ENCODE assay signal across 14 cellular contexts in the genomic region with DNA sequence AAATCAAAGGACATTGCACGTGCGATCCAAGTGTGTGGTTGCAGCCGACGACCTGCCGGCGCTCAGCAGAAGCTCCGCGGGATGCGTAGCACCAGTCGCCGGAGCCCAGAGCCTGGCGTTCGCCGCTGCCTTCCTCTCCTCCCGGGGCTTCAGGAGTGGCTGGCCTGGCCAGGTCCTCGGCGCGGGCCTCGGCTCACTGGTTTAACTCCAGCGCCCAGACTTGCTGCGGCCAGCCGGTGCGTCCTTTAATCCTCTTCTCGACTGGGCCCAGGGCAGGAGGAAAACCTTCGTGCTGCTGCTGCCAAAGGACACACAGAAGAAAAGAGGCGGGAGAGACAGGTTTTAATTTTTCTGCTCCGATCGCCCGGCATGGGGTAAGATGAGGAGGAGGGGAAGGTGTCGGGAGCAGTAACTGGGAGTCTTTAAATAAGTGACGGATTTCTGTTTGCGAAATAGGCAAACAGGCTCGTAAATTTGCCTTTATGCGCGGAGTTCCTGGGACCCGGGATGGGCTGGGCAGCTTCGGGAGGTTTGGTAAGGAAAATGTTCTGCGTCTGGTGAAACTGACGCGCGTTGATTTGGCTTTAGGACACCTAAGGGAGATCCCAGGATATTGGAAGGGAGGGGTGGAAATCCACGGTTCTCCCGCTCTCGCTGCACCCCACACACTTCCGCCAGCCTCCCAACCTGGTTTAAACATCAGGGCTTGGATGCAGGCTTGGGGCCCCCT. TPM values are rescaled to one million over a fixed set of nuclear protein-coding genes. Genes with fewer than 3 reads are reported as not detected.
DNase-seq lines count a peak whose midpoint lies in the region; ATAC-seq, FAIRE-seq and TF ChIP-seq lines count a peak whose summit lies in the region.
"Had no signal": no experiment of that assay in that cellular context is flagged by ENCODE, and none has a peak within 500 bp of the region (broad histone marks: within the 10 kb centered on the region; RNA-seq: fewer than 3 reads in every experiment).

No MANE protein-coding gene starts in this region.

- RAD21 ChIA-PET in GM12878 (lab: Charles Lee; ENCODE audit: unreplicated experiment) = no interaction called here

- H3K23ac ChIP-seq in H9 (ENCODE audit: insufficient read length, low read depth, low read length) = no peak overlapping the region

- H2BK5ac ChIP-seq in H9 (ENCODE audit: insufficient read length, low read length) = no peak overlapping the region

- POLR2A ChIA-PET in GM12878 (lab: Charles Lee) = no interaction called here

- no peak for TF ChIP-seq CTCF in H9 (conservative IDR thresholded peaks at IDR 0.05)
- no peak for TF ChIP-seq CTCF in GM12878 (IDR thresholded peaks at IDR 0.05 in 2 of 3, conservative IDR thresholded peaks at IDR 0.05 in 1 of 3; ENCODE audit: control insufficient read depth in 2 of 3, extremely low read depth in 1 of 3, insufficient read depth in 1 of 3, low read depth in 3 of 3, low read length in 3 of 3)
- no peak for TF ChIP-seq CTCF in ovary (IDR thresholded peaks at IDR 0.05)
- no peak for TF ChIP-seq CTCF in CD14-positive monocyte (IDR thresholded peaks at IDR 0.05)

- no peak for TF ChIP-seq POLR2A in GM12878 (IDR thresholded peaks at IDR 0.05; ENCODE audit: low read depth, low read length)
- TF ChIP-seq POLR2A in ovary (IDR thresholded peaks at IDR 0.05) = no peak

- H2AK5ac ChIP-seq in H9 (ENCODE audit: insufficient read length, low read length) = no peak overlapping the region

- H3K4me3 Mint-ChIP-seq in CD4-positive, CD25-positive, alpha-beta regulatory T cell = peak overlapping the region in 3 of 4 donors; percentile 58 to 74 (median 63)
- H3K4me3 Mint-ChIP-seq in H9 = peak overlapping the region; percentile 12 to 72; a peak in 4 of 5 replicates
- peak overlapping the region; percentile 47 to 89 (median 84) for H3K4me3 Mint-ChIP-seq in naive B cell
- H3K4me3 Mint-ChIP-seq in CD14-positive monocyte = peak overlapping the region in 1 of 2 donors; percentile 81

- no peak for TF ChIP-seq RAD21 in GM12878 (IDR thresholded peaks at IDR 0.05; ENCODE audit: insufficient read depth, low read depth, low read length)

- H3K36me3 Mint-ChIP-seq in CD4-positive, CD25-positive, alpha-beta regulatory T cell = no peaks in the 10 kb centered on the region
- H3K36me3 Mint-ChIP-seq in H9 (ENCODE audit: insufficient read depth in 1 of 3, low read depth in 3 of 3) (peaks cover 0 to 3% (median 0%) of the 10 kb centered on the region in 3 experiments; a peak in 2 of 7 replicates), naive B cell (peaks cover 0 to 8% of the 10 kb centered on the region in 2 donors), CD14-positive monocyte (peaks cover 8 to 13% of the 10 kb centered on the region in 2 donors)

- peaks cover 0 to 9% (median 0%) of the 10 kb centered on the region in 7 donors for H3K9me3 Mint-ChIP-seq in CD4-positive, CD25-positive, alpha-beta regulatory T cell
- H3K9me3 Mint-ChIP-seq in H9 = no peaks in the 10 kb centered on the region; a peak in 2 of 5 replicates
- peaks cover 0 to 34% (median 4%) of the 10 kb centered on the region in 7 donors for H3K9me3 Mint-ChIP-seq in naive B cell
- H3K9me3 Mint-ChIP-seq in CD14-positive monocyte = peaks cover 0 to 43% (median 17%) of the 10 kb centered on the region in 7 donors

- SMC1A ChIA-PET in GM12878 (lab: Charles Lee; ENCODE audit: uncharacterized antibody, unreplicated experiment) = no interaction called here

- no peak overlapping the region for H3K14ac ChIP-seq in H9 (ENCODE audit: insufficient read depth, low read length)

- H2BK12ac ChIP-seq in H9 (ENCODE audit: insufficient read length, low read depth, low read length) = no peak overlapping the region

- H3K56ac ChIP-seq in H9 (ENCODE audit: insufficient read length, low read depth, low read length) = no peak overlapping the region

- H2BK15ac ChIP-seq in H9 (ENCODE audit: low read depth, low read length) = no peak overlapping the region

- in situ Hi-C loops in GM12878 (cut with MboI) = no loop called here

- H3K4ac ChIP-seq in H9 (ENCODE audit: low read depth, low read length) = no peak overlapping the region

- no peak for DNase-seq in CD4-positive, CD25-positive, alpha-beta regulatory T cell
- DNase-seq in H9 = peak; percentile 51
- DNase-seq in GM12878 (ENCODE audit: low read depth, low spot score) = no peak
- DNase-seq in naive B cell = no peak
- DNase-seq in ovary = no peak
- DNase-seq in effector CD4-positive, alpha-beta T cell = no peak
- no peak for DNase-seq in CD14-positive monocyte (ENCODE audit: low spot score)
- DNase-seq: amygdala, DMS153, left lung, PC-9 had no signal

- H3K27me3 ChIP-seq in CD4-positive, CD25-positive, alpha-beta regulatory T cell (ENCODE audit: control insufficient read depth, insufficient read depth, low read length) = peaks cover 61% of the 10 kb centered on the region
- H3K27me3 ChIP-seq in H9 (ENCODE audit: insufficient read depth, low read length) (peaks cover 95% of the 10 kb centered on the region), GM12878 (replicated peaks in 1 of 2; ENCODE audit: control insufficient read depth in 2 of 2, insufficient read depth in 2 of 2, low read length in 1 of 2) (peaks cover 36 to 50% of the 10 kb centered on the region in 2 experiments), ovary (peaks cover 15% of the 10 kb centered on the region)

- no peak for FAIRE-seq in GM12878 (lab: Jason Lieb, UNC)

- peaks cover 2% of the 10 kb centered on the region for H4K20me1 ChIP-seq in H9 (ENCODE audit: control insufficient read depth, insufficient read depth, insufficient read length)
- H4K20me1 ChIP-seq in GM12878 (ENCODE audit: control insufficient read depth, insufficient read depth) = no peaks in the 10 kb centered on the region

- H2BK120ac ChIP-seq in H9 (ENCODE audit: low read depth, low read length, poor library complexity, severe bottlenecking) = no peak overlapping the region

- peaks cover 66% of the 10 kb centered on the region for H3K4me1 ChIP-seq in CD4-positive, CD25-positive, alpha-beta regulatory T cell (ENCODE audit: control insufficient read depth, insufficient read depth, low read length, poor library complexity, severe bottlenecking)
- H3K4me1 ChIP-seq in H9 (ENCODE audit: insufficient read depth, low read length) = no peaks in the 10 kb centered on the region
- H3K4me1 ChIP-seq in GM12878 (ENCODE audit: control insufficient read depth, insufficient read depth, low read length) = peaks cover 15% of the 10 kb centered on the region
- peaks cover 8% of the 10 kb centered on the region for H3K4me1 ChIP-seq in ovary (ENCODE audit: insufficient read depth)

- H3K27me3 Mint-ChIP-seq in CD4-positive, CD25-positive, alpha-beta regulatory T cell = peaks cover 91% of the 10 kb centered on the region
- H3K27me3 Mint-ChIP-seq in H9 (ENCODE audit: low read depth) (peaks cover 100% of the 10 kb centered on the region), naive B cell (peaks cover 77 to 88% (median 82%) of the 10 kb centered on the region in 3 donors), CD14-positive monocyte (ENCODE audit: low read depth in 3 of 3) (peaks cover 97 to 99% (median 98%) of the 10 kb centered on the region in 3 donors)

- no peak overlapping the region for H3K27ac ChIP-seq in CD4-positive, CD25-positive, alpha-beta regulatory T cell (ENCODE audit: insufficient read depth, low read length, poor library complexity, severe bottlenecking)
- H3K27ac ChIP-seq in H9 (ENCODE audit: insufficient read length, low read depth, low read length) = no peak overlapping the region
- no peak overlapping the region for H3K27ac ChIP-seq in GM12878 (ENCODE audit: control insufficient read depth, insufficient read depth)
- no peak overlapping the region for H3K27ac ChIP-seq in ovary
- H3K27ac ChIP-seq: esophagus muscularis mucosa, left lung, PC-9 had no signal

- H3K23me2 ChIP-seq in H9 (ENCODE audit: insufficient read length, low read depth, low read length, poor library complexity, severe bottlenecking) = peaks cover 34% of the 10 kb centered on the region

- no peaks in the 10 kb centered on the region for H3K79me1 ChIP-seq in H9 (ENCODE audit: insufficient read depth, low read depth, low read length, poor library complexity, severe bottlenecking)

- H3K9me3 ChIP-seq in CD4-positive, CD25-positive, alpha-beta regulatory T cell (ENCODE audit: control insufficient read depth in 2 of 2, low read length in 2 of 2) = no peaks in the 10 kb centered on the region
- H3K9me3 ChIP-seq in H9 (ENCODE audit: control insufficient read depth, low read depth, low read length) (no peaks in the 10 kb centered on the region), GM12878 (replicated peaks; ENCODE audit: control insufficient read depth, insufficient read depth, low read length) (no peaks in the 10 kb centered on the region; the same call in 2 of the 3 replicates), ovary (no peaks in the 10 kb centered on the region)
- H3K9me3 ChIP-seq: esophagus muscularis mucosa, left lung had no signal

- H4K8ac ChIP-seq in H9 (replicated peaks; ENCODE audit: insufficient read length, low read depth, low read length) = no peak overlapping the region

- CTCF ChIA-PET in GM12878 (lab: Yijun Ruan, JAX) = no interaction called here

- no peak overlapping the region for H4K91ac ChIP-seq in H9 (ENCODE audit: insufficient read length, low read depth, low read length)

- no CpG with 5 or more reads among the region's 45 CpGs for WGBS in H9 (ENCODE audit: extremely low coverage, insufficient read length, low lambda C conversion rate)
- WGBS in GM12878 (ENCODE audit: insufficient coverage, insufficient replicate concordance, low lambda C conversion rate, missing lambda C conversion rate) = 27% methylated on average over 39 of the region's 45 CpGs
- 10 to 13% (median 10%) methylated on average over 45 of the region's 45 CpGs for WGBS in ovary, 3 donors

- H3K9ac ChIP-seq in H9 (ENCODE audit: extremely low read depth, insufficient read length, low read length) (no peak overlapping the region), GM12878 (ENCODE audit: control insufficient read depth, insufficient read depth, low read length) (no peak overlapping the region)

- H3K36me3 ChIP-seq in CD4-positive, CD25-positive, alpha-beta regulatory T cell (ENCODE audit: control insufficient read depth, insufficient read depth, low read length) = no peaks in the 10 kb centered on the region
- H3K36me3 ChIP-seq in GM12878 (ENCODE audit: control insufficient read depth in 2 of 2, insufficient read depth in 2 of 2, low read length in 1 of 2) = no peaks in the 10 kb centered on the region
- no peaks in the 10 kb centered on the region for H3K36me3 ChIP-seq in ovary
- H3K36me3 ChIP-seq: esophagus muscularis mucosa, left lung had no signal

- H3T11ph ChIP-seq in H9 (ENCODE audit: low read length) = no peak overlapping the region

- no peak for TF ChIP-seq EP300 in GM12878 (IDR thresholded peaks at IDR 0.05; ENCODE audit: borderline replicate concordance in 1 of 2, control insufficient read depth in 1 of 2, low read depth in 2 of 2, low read length in 2 of 2)
- no peak for TF ChIP-seq EP300 in ovary (IDR thresholded peaks at IDR 0.05)

- H3K79me2 ChIP-seq in H9 (ENCODE audit: insufficient read depth, low read length) (no peaks in the 10 kb centered on the region), GM12878 (ENCODE audit: control insufficient read depth, insufficient read depth, low read length) (no peaks in the 10 kb centered on the region)

- no peak overlapping the region for H4K5ac ChIP-seq in H9 (ENCODE audit: insufficient read length, low read depth, low read length)

- no peak overlapping the region for H2BK20ac ChIP-seq in H9 (ENCODE audit: low read depth, low read length, poor library complexity, severe bottlenecking)

- BruUV-seq in GM12878 (replicated peaks; lab: Mats Ljungman, UMichigan) = no TSS peak

- no peak for ATAC-seq in CD4-positive, CD25-positive, alpha-beta regulatory T cell (ENCODE audit: low read depth in 2 of 2)
- ATAC-seq in GM12878 (no peak), naive B cell (ENCODE audit: low read depth in 2 of 2) (no peak), GM18520 (IDR thresholded peaks at IDR 0.05; ENCODE audit: unreplicated experiment) (no peak)
- ATAC-seq: left lung had no signal

- H3K4me3 ChIP-seq in CD4-positive, CD25-positive, alpha-beta regulatory T cell (ENCODE audit: low read depth, low read length) = no peak overlapping the region
- H3K4me3 ChIP-seq in GM12878 = no peak overlapping the region
- no peak overlapping the region for H3K4me3 ChIP-seq in ovary
- H3K4me3 ChIP-seq: left lung, PC-9 had no signal

- H2AFZ ChIP-seq in H9 (ENCODE audit: low read length) = no peak overlapping the region
- H2AFZ ChIP-seq in GM12878 (ENCODE audit: control insufficient read depth, low read depth, low read length) = no peak overlapping the region
- H2AFZ ChIP-seq: PC-9 had no signal

- H3K4me2 ChIP-seq in H9 (ENCODE audit: insufficient read depth, insufficient read length, low read length) = peak overlapping the region; percentile 51
- no peak overlapping the region for H3K4me2 ChIP-seq in GM12878 (ENCODE audit: control insufficient read depth, insufficient read depth)
- H3K4me2 ChIP-seq: PC-9 had no signal

- H3K27ac Mint-ChIP-seq in CD4-positive, CD25-positive, alpha-beta regulatory T cell = no peak overlapping the region
- H3K27ac Mint-ChIP-seq in H9 = no peak overlapping the region
- H3K27ac Mint-ChIP-seq in naive B cell = peak overlapping the region in 3 of 6 donors; percentile 32 to 98 (median 53)
- peak overlapping the region in 1 of 7 donors; percentile 14 for H3K27ac Mint-ChIP-seq in CD14-positive monocyte

- no peak overlapping the region for H3K18ac ChIP-seq in H9 (ENCODE audit: insufficient read length, low read depth, low read length)

- intact Hi-C loops in GM12878 (cut with micrococcal nuclease; ENCODE audit: unreplicated experiment) (no loop called here), ovary (cut with DNase I) (loop anchor here in 1 of 4 donors (10.0 kb wide), 1 partner anchor 149 kb away; no protein-coding TSS in a partner anchor), CD14-positive monocyte (cut with micrococcal nuclease) (no loop called here)

- H3K4me1 Mint-ChIP-seq in CD4-positive, CD25-positive, alpha-beta regulatory T cell = peaks cover 6 to 67% (median 45%) of the 10 kb centered on the region in 4 donors
- peaks cover 50 to 66% of the 10 kb centered on the region in 2 experiments for H3K4me1 Mint-ChIP-seq in H9
- peaks cover 55 to 69% (median 60%) of the 10 kb centered on the region in 3 donors for H3K4me1 Mint-ChIP-seq in naive B cell
- peaks cover 57% of the 10 kb centered on the region for H3K4me1 Mint-ChIP-seq in CD14-positive monocyte

RNA-seq across cellular contexts. Expression of a gene that starts 2.2 kb away (rescaled TPM):
- total RNA-seq in CD4-positive, CD25-positive, alpha-beta regulatory T cell = not detected
- polyA plus RNA-seq in CD4-positive, CD25-positive, alpha-beta regulatory T cell = not detected
- total RNA-seq in H9 (2021) = not detected in 2 replicates
- total RNA-seq in GM12878 (2013; cell fraction: nucleolus; rRNA removed) = not detected in 2 replicates
- 0.17 and 0.49 TPM in 2 replicates for total RNA-seq in GM12878 (2014; rRNA removed)
- 0.22 TPM in 1 of 2 replicates, not detected in the other for total RNA-seq in GM12878 (2014; rRNA removed; fragmentation: Illumina TruSeq; extraction: Trizol)
- total RNA-seq in GM12878 (2021) = 0.36 and 0.64 TPM in 2 replicates
- not detected for polyA plus RNA-seq in GM12878 (2011; ENCODE audit: low read depth)
- not detected in 2 replicates for polyA plus RNA-seq in GM12878 (2011; rRNA removed)
- not detected in 2 replicates for polyA plus RNA-seq in GM12878 (2011; cell fraction: cytosol; rRNA removed)
- not detected in 2 replicates for polyA plus RNA-seq in GM12878 (2011; cell fraction: nucleus; rRNA removed)
- not detected in 2 replicates for polyA plus RNA-seq in GM12878 (2012)
- polyA plus RNA-seq in GM12878 (2014; fragmentation: Illumina TruSeq; extraction: Trizol) = 0.24 and 0.31 TPM in 2 replicates
- polyA plus RNA-seq in GM12878 (2014; fragmentation: Nextera tagmentation; extraction: Ambion mirVana) = under 1 TPM in 1 of 2 experiments, not detected in 1; 0.06 TPM
- 0.41 and 1.0 TPM in 2 replicates for polyA plus RNA-seq in GM12878 (2014; rRNA removed)
- not detected for polyA plus RNA-seq in GM12878 (2016; fragmentation: Nextera tagmentation; extraction: Ambion mirVana)
- not detected in 2 replicates for polyA minus RNA-seq in GM12878 (2011; rRNA and poly(A)+ RNA removed)
- not detected in 2 replicates for polyA minus RNA-seq in GM12878 (2011; cell fraction: cytosol; rRNA and poly(A)+ RNA removed)
- not detected in 2 replicates for polyA minus RNA-seq in GM12878 (2011; cell fraction: nucleus; rRNA and poly(A)+ RNA removed)
- not detected for polyA plus RNA-seq in naive B cell (ENCODE audit: low read depth in 6 of 6)
- not detected for total RNA-seq in ovary
- polyA plus RNA-seq in ovary = not detected
- not detected for polyA plus RNA-seq in CD14-positive monocyte
- total RNA-seq: esophagus muscularis mucosa, left lung, PC-9, skeletal muscle tissue had no signal

RNA-seq across cellular contexts. Expression of a gene that starts 30.0 kb away (rescaled TPM):
- 54.9 TPM for total RNA-seq in CD4-positive, CD25-positive, alpha-beta regulatory T cell
- 10 to 100 TPM; 30.9 to 47.3 (median 36.5) TPM for polyA plus RNA-seq in CD4-positive, CD25-positive, alpha-beta regulatory T cell
- 24.8 and 25.0 TPM in 2 replicates for total RNA-seq in H9 (2021)
- total RNA-seq in GM12878 (2013; cell fraction: nucleolus; rRNA removed) = 11.6 and 16.7 TPM in 2 replicates
- 13.8 and 20.3 TPM in 2 replicates for total RNA-seq in GM12878 (2014; rRNA removed)
- total RNA-seq in GM12878 (2014; rRNA removed; fragmentation: Illumina TruSeq; extraction: Trizol) = 20.6 and 23.9 TPM in 2 replicates
- 26.0 and 26.2 TPM in 2 replicates for total RNA-seq in GM12878 (2021)
- 4.5 TPM for polyA plus RNA-seq in GM12878 (2011; ENCODE audit: low read depth)
- 36.8 and 44.2 TPM in 2 replicates for polyA plus RNA-seq in GM12878 (2011; rRNA removed)
- 17.1 and 19.2 TPM in 2 replicates for polyA plus RNA-seq in GM12878 (2011; cell fraction: cytosol; rRNA removed)
- polyA plus RNA-seq in GM12878 (2011; cell fraction: nucleus; rRNA removed) = 33.3 and 37.4 TPM in 2 replicates
- 21.8 and 22.4 TPM in 2 replicates for polyA plus RNA-seq in GM12878 (2012)
- polyA plus RNA-seq in GM12878 (2014; fragmentation: Illumina TruSeq; extraction: Trizol) = 16.1 and 23.0 TPM in 2 replicates
- 10 to 100 TPM in 1 of 2 experiments, 1 to 10 TPM in 1; 2.4 to 15.4 TPM for polyA plus RNA-seq in GM12878 (2014; fragmentation: Nextera tagmentation; extraction: Ambion mirVana)
- polyA plus RNA-seq in GM12878 (2014; rRNA removed) = 22.8 and 22.9 TPM in 2 replicates
- 1 to 10 TPM; 5.6 to 8.8 TPM for polyA plus RNA-seq in GM12878 (2016; fragmentation: Nextera tagmentation; extraction: Ambion mirVana)
- polyA minus RNA-seq in GM12878 (2011; rRNA and poly(A)+ RNA removed) = 9.2 and 11.6 TPM in 2 replicates
- 5.5 and 6.7 TPM in 2 replicates for polyA minus RNA-seq in GM12878 (2011; cell fraction: cytosol; rRNA and poly(A)+ RNA removed)
- 5.8 and 7.3 TPM in 2 replicates for polyA minus RNA-seq in GM12878 (2011; cell fraction: nucleus; rRNA and poly(A)+ RNA removed)
- polyA plus RNA-seq in naive B cell (ENCODE audit: low read depth in 6 of 6) = 10 to 100 TPM; 16.0 to 57.8 (median 32.1) TPM
- total RNA-seq in ovary = 10 to 100 TPM; 18.7 to 63.1 (median 41.5) TPM
- 10 to 100 TPM; 23.1 to 58.2 TPM for polyA plus RNA-seq in ovary
- polyA plus RNA-seq in CD14-positive monocyte = 10 to 100 TPM; 21.1 to 36.1 TPM
